In genomic region chr21:36733857-36734256, GRCh38 we compare ENCODE assay signal across 1 cellular context.
TF ChIP-seq lines count a peak whose summit lies in the region.

No MANE protein-coding gene starts in this region.

TF ChIP-seq in HepG2, 621 proteins besides CTCF, POLR2A, EP300 and RAD21 (continued from another document):
- TF ChIP-seq PAXIP1 (CRISPR knock-in tag; conservative IDR thresholded peaks at IDR 0.05), result 0 out of 2 replicates have a peak, but pooled peaks have one; percentile 20
- TF ChIP-seq ARHGAP35 (CRISPR knock-in tag; IDR thresholded peaks at IDR 0.05; ENCODE audit: borderline replicate concordance), result no peak
- TF ChIP-seq TFAP4 (IDR thresholded peaks at IDR 0.05; ENCODE audit: borderline replicate concordance, low read depth), result peak; percentile 27; the same call in 1 of the 2 replicates
- no peak for TF ChIP-seq ZFP36L2 (CRISPR knock-in tag; IDR thresholded peaks at IDR 0.05)
